Comparison of ENCODE assay signal across 1 cellular context in the genomic region with DNA sequence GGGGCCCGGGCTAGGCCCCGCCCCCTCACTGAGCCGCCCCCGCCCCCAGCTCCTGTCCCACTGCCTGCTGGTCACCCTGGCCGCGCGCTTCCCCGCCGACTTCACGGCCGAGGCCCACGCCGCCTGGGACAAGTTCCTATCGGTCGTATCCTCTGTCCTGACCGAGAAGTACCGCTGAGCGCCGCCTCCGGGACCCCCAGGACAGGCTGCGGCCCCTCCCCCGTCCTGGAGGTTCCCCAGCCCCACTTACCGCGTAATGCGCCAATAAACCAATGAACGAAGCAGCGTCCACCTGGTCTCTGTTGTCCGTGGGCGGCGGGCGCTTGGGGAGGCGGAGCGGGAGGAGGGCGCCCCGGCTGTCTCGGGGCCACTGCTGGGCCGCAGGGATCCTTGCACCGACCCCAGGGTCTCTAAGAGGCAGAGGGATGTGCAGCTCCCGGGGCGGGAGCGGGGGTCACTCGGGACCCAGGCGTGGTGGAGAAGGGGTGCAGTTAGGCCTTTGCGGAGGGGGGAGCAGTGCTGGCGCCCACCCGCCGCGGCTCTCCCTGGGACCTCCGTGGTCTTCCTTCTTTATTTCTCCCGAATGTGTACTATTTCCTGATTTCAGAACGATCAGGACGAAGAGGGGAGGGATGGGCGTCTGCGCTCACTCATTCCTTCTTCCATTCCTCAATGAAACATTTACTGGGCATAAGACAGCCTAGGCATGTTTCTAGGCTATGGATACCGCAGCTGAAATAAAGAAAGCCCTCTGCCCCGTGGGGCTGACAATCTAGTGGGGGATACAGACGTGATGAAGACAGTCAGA.
TF ChIP-seq lines count a peak whose summit lies in the region.

No MANE protein-coding gene starts in this region.

TF ChIP-seq in HCT116, 20 proteins besides CTCF, POLR2A, EP300 and RAD21 (continued from another document):
- TF ChIP-seq ELF1 (IDR thresholded peaks at IDR 0.05; ENCODE audit: borderline replicate concordance, low read depth) (no peak), JUND (IDR thresholded peaks at IDR 0.05) (no peak)
